10 cellular contexts compared by ENCODE assay signal in the genomic region with DNA sequence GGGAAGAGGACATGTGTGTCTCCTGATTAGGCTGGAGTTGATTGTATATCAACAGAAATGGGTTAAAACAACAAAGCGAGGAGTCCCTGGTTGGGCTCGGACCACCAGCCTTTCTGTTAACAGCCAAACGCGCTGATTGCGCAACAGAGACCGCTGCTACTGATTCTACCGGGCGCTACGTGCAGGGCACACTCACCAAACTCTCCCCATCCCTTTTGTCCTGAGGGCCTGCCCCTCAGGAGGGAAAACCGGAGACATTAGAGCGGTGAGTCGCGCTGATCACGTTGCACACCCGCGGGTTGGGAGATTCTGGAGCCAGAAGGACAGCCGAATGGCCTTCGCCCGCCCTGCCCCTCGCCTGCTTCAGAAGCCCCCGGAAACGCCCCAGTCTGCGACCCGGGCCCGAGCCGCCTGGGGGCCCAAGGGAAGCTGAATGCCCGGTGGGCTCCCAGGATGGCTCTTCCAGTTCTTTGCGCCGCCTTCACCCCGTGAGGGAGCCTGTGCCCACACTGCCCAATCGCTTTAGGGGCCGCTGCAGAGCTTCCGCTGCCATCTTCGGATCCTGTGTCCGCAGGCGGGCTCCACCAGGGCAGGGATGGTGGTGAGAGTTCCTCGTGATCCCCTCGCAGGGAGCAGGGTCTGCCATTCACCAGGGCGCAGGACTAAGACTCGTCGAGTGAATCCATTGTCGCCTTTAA.
DNase-seq lines count a peak whose midpoint lies in the region; ATAC-seq and TF ChIP-seq lines count a peak whose summit lies in the region.
"Had no signal": no experiment of that assay in that cellular context is flagged by ENCODE, and none has a peak within 500 bp of the region (broad histone marks: within the 10 kb centered on the region; RNA-seq: fewer than 3 reads in every experiment).

No MANE protein-coding gene starts in this region.

- 19% methylated on average over 42 of the region's 42 CpGs for WGBS in HUES64
- WGBS in ectodermal cell, 2 experiments, result 11 to 12% methylated on average over 42 of the region's 42 CpGs

- no peak overlapping the region for H3K4me3 ChIP-seq in CD4-positive, alpha-beta memory T cell (ENCODE audit: low read length in 2 of 2)
- peak overlapping the region; percentile 79 for H3K4me3 ChIP-seq in HUES64 (ENCODE audit: low read length)
- H3K4me3 ChIP-seq in ectodermal cell (ENCODE audit: insufficient read depth, low read depth, low read length), result peak overlapping the region; percentile 40
- no peak overlapping the region for H3K4me3 ChIP-seq in A673 (ENCODE audit: low read depth, low read length, poor library complexity, severe bottlenecking)

- no peak for ATAC-seq in GM21447 (IDR thresholded peaks at IDR 0.05; ENCODE audit: unreplicated experiment)

- peak overlapping the region in 1 of 7 donors; percentile 78 for H3K27ac Mint-ChIP-seq in CD4-positive, alpha-beta memory T cell
- H3K27ac Mint-ChIP-seq in nephron progenitor cell, result no peak overlapping the region

- no peaks in the 10 kb centered on the region for H3K36me3 Mint-ChIP-seq in CD4-positive, alpha-beta memory T cell
- peaks cover 13% of the 10 kb centered on the region for H3K36me3 Mint-ChIP-seq in nephron progenitor cell (ENCODE audit: low read depth)

- intact Hi-C loops in CD4-positive, alpha-beta memory T cell (cut with micrococcal nuclease), result no loop called here
- intact Hi-C loops in A673 (cut with micrococcal nuclease; ENCODE audit: unreplicated experiment), result no loop called here

- H3K27me3 ChIP-seq in CD4-positive, alpha-beta memory T cell (ENCODE audit: insufficient read depth, low read length), result no peaks in the 10 kb centered on the region
- H3K27me3 ChIP-seq in HUES64 (ENCODE audit: insufficient read depth, low read length) (peaks cover 74% of the 10 kb centered on the region), ectodermal cell (ENCODE audit: control insufficient read depth, insufficient read depth, low read length, poor library complexity, severe bottlenecking) (peaks cover 68% of the 10 kb centered on the region), A673 (replicated peaks; ENCODE audit: insufficient read depth, low read depth, low read length, poor library complexity) (no peaks in the 10 kb centered on the region)

- peaks cover 12 to 19% (median 16%) of the 10 kb centered on the region in 4 donors for H3K4me1 Mint-ChIP-seq in CD4-positive, alpha-beta memory T cell
- peaks cover 19% of the 10 kb centered on the region for H3K4me1 Mint-ChIP-seq in nephron progenitor cell

- no TSS peak for BruUV-seq in A673 (replicated peaks; lab: Mats Ljungman, UMichigan)

- H3K36me3 ChIP-seq in CD4-positive, alpha-beta memory T cell (ENCODE audit: insufficient read depth, low read length), result no peaks in the 10 kb centered on the region
- H3K36me3 ChIP-seq in HUES64 (ENCODE audit: insufficient read depth, low read length), result no peaks in the 10 kb centered on the region
- H3K36me3 ChIP-seq in ectodermal cell (ENCODE audit: control insufficient read depth, insufficient read depth, low read length), result no peaks in the 10 kb centered on the region
- H3K36me3 ChIP-seq in A673 (ENCODE audit: insufficient read depth, low read length, poor library complexity, severe bottlenecking), result no peaks in the 10 kb centered on the region
- H3K36me3 ChIP-seq: breast epithelium had no signal

- no peak overlapping the region for H3K27ac ChIP-seq in CD4-positive, alpha-beta memory T cell (ENCODE audit: low read depth, low read length)
- H3K27ac ChIP-seq in HUES64 (ENCODE audit: low read depth, low read length) (no peak overlapping the region), ectodermal cell (ENCODE audit: insufficient read depth, low read depth, low read length, poor library complexity, severe bottlenecking) (no peak overlapping the region), A673 (ENCODE audit: low read depth, low read length, poor library complexity, severe bottlenecking) (no peak overlapping the region)
- H3K27ac ChIP-seq: breast epithelium had no signal

- peak overlapping the region; percentile 75 to 99 (median 93) for H3K4me3 Mint-ChIP-seq in CD4-positive, alpha-beta memory T cell
- H3K4me3 Mint-ChIP-seq in nephron progenitor cell, result peak overlapping the region; percentile 73

- H3K9me3 Mint-ChIP-seq in CD4-positive, alpha-beta memory T cell, result peaks cover 0 to 2% (median 0%) of the 10 kb centered on the region in 8 donors
- H3K9me3 Mint-ChIP-seq in nephron progenitor cell, result peaks cover 69% of the 10 kb centered on the region

- H3K9me3 ChIP-seq in CD4-positive, alpha-beta memory T cell (ENCODE audit: control insufficient read depth in 1 of 2, low read length in 2 of 2), result no peaks in the 10 kb centered on the region
- H3K9me3 ChIP-seq in HUES64 (ENCODE audit: insufficient read depth, low read depth, low read length) (no peaks in the 10 kb centered on the region), ectodermal cell (ENCODE audit: control insufficient read depth, low read length) (no peaks in the 10 kb centered on the region), A673 (ENCODE audit: low read depth, low read length, poor library complexity, severe bottlenecking) (no peaks in the 10 kb centered on the region)
- H3K9me3 ChIP-seq: breast epithelium had no signal

- TF ChIP-seq CTCF in nephron progenitor cell (IDR thresholded peaks at IDR 0.05) (no peak), A673 (conservative IDR thresholded peaks at IDR 0.05; ENCODE audit: low read depth, low read length) (no peak)

- CTCF ChIA-PET in CD4-positive, alpha-beta memory T cell (lab: Charles Lee; ENCODE audit: partially characterized antibody), result no interaction called here
- CTCF ChIA-PET in A673 (lab: Charles Lee), result no interaction called here

- peaks cover 15% of the 10 kb centered on the region for H3K4me1 ChIP-seq in CD4-positive, alpha-beta memory T cell (ENCODE audit: insufficient read depth, low read length)
- H3K4me1 ChIP-seq in HUES64 (ENCODE audit: insufficient read depth, low read length) (peaks cover 3% of the 10 kb centered on the region), ectodermal cell (ENCODE audit: control insufficient read depth, insufficient read depth, low read length) (peaks cover 3% of the 10 kb centered on the region), A673 (ENCODE audit: insufficient read depth, low read length, poor library complexity, severe bottlenecking) (peaks cover 14% of the 10 kb centered on the region)
- H3K4me1 ChIP-seq: breast epithelium had no signal

- peak overlapping the region; percentile 74 for H3K9ac ChIP-seq in HUES64 (ENCODE audit: low read depth, low read length)

- peaks cover 7% of the 10 kb centered on the region in 2 donors for H3K27me3 Mint-ChIP-seq in CD4-positive, alpha-beta memory T cell
- peaks cover 63% of the 10 kb centered on the region for H3K27me3 Mint-ChIP-seq in nephron progenitor cell (ENCODE audit: low read depth, poor library complexity)

- no peak for DNase-seq in CD4-positive, alpha-beta memory T cell
- DNase-seq in nephron progenitor cell (no peak), NCI-H2081 treated with DMSO at 0.1 percent for 48 hours (lab: John Stamatoyannopoulos, UW) (no peak), AG08396 (ENCODE audit: low spot score) (no peak), A673 (ENCODE audit: low spot score) (no peak)
- DNase-seq: NCI-H446 had no signal

- POLR2A ChIA-PET in CD4-positive, alpha-beta memory T cell (lab: Charles Lee; ENCODE audit: partially characterized antibody), result interaction anchor here (2.4 kb wide), 1 partner anchor 17 kb away, joined by 20 read pairs; no protein-coding TSS in a partner anchor
- POLR2A ChIA-PET in A673 (lab: Charles Lee; ENCODE audit: low non-redundant PET), result no interaction called here

Comparison
In these comparisons a context has a peak if more than half of its experiments do, and no peak if none do; other contexts are left out.
1. H3K4me3 ChIP-seq: peak in HUES64 (single experiment) and ectodermal cell (single experiment); none in CD4-positive, alpha-beta memory T cell (0 of 2) and A673 (single experiment).